Comparison of ENCODE assay signal across 1 cellular context in genomic region chr17:75843577-75844529, GRCh38.
TF ChIP-seq lines count a peak whose summit lies in the region.

UNC13D (minus strand) TSS chr17:75844404; CDS start chr17:75844337, 67 bp downstream.

TF ChIP-seq in H1, 55 proteins besides CTCF, POLR2A, EP300 and RAD21 (continued from another document):
- no peak for TF ChIP-seq JUN (IDR thresholded peaks at IDR 0.05; ENCODE audit: low read depth, low read length)
- TF ChIP-seq KDM5A (IDR thresholded peaks at IDR 0.05; ENCODE audit: low read length): no peak
- TF ChIP-seq YY1 (IDR thresholded peaks at IDR 0.05; ENCODE audit: low read depth, low read length): no peak
- TF ChIP-seq SIX5 (IDR thresholded peaks at IDR 0.05; ENCODE audit: low read depth, low read length): no peak
- TF ChIP-seq, protein P1, sequence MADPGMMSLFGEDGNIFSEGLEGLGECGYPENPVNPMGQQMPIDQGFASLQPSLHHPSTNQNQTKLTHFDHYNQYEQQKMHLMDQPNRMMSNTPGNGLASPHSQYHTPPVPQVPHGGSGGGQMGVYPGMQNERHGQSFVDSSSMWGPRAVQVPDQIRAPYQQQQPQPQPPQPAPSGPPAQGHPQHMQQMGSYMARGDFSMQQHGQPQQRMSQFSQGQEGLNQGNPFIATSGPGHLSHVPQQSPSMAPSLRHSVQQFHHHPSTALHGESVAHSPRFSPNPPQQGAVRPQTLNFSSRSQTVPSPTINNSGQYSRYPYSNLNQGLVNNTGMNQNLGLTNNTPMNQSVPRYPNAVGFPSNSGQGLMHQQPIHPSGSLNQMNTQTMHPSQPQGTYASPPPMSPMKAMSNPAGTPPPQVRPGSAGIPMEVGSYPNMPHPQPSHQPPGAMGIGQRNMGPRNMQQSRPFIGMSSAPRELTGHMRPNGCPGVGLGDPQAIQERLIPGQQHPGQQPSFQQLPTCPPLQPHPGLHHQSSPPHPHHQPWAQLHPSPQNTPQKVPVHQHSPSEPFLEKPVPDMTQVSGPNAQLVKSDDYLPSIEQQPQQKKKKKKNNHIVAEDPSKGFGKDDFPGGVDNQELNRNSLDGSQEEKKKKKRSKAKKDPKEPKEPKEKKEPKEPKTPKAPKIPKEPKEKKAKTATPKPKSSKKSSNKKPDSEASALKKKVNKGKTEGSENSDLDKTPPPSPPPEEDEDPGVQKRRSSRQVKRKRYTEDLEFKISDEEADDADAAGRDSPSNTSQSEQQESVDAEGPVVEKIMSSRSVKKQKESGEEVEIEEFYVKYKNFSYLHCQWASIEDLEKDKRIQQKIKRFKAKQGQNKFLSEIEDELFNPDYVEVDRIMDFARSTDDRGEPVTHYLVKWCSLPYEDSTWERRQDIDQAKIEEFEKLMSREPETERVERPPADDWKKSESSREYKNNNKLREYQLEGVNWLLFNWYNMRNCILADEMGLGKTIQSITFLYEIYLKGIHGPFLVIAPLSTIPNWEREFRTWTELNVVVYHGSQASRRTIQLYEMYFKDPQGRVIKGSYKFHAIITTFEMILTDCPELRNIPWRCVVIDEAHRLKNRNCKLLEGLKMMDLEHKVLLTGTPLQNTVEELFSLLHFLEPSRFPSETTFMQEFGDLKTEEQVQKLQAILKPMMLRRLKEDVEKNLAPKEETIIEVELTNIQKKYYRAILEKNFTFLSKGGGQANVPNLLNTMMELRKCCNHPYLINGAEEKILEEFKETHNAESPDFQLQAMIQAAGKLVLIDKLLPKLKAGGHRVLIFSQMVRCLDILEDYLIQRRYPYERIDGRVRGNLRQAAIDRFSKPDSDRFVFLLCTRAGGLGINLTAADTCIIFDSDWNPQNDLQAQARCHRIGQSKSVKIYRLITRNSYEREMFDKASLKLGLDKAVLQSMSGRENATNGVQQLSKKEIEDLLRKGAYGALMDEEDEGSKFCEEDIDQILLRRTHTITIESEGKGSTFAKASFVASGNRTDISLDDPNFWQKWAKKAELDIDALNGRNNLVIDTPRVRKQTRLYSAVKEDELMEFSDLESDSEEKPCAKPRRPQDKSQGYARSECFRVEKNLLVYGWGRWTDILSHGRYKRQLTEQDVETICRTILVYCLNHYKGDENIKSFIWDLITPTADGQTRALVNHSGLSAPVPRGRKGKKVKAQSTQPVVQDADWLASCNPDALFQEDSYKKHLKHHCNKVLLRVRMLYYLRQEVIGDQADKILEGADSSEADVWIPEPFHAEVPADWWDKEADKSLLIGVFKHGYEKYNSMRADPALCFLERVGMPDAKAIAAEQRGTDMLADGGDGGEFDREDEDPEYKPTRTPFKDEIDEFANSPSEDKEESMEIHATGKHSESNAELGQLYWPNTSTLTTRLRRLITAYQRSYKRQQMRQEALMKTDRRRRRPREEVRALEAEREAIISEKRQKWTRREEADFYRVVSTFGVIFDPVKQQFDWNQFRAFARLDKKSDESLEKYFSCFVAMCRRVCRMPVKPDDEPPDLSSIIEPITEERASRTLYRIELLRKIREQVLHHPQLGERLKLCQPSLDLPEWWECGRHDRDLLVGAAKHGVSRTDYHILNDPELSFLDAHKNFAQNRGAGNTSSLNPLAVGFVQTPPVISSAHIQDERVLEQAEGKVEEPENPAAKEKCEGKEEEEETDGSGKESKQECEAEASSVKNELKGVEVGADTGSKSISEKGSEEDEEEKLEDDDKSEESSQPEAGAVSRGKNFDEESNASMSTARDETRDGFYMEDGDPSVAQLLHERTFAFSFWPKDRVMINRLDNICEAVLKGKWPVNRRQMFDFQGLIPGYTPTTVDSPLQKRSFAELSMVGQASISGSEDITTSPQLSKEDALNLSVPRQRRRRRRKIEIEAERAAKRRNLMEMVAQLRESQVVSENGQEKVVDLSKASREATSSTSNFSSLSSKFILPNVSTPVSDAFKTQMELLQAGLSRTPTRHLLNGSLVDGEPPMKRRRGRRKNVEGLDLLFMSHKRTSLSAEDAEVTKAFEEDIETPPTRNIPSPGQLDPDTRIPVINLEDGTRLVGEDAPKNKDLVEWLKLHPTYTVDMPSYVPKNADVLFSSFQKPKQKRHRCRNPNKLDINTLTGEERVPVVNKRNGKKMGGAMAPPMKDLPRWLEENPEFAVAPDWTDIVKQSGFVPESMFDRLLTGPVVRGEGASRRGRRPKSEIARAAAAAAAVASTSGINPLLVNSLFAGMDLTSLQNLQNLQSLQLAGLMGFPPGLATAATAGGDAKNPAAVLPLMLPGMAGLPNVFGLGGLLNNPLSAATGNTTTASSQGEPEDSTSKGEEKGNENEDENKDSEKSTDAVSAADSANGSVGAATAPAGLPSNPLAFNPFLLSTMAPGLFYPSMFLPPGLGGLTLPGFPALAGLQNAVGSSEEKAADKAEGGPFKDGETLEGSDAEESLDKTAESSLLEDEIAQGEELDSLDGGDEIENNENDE (IDR thresholded peaks at IDR 0.05; ENCODE audit: insufficient replicate concordance, low read length): no peak
- TF ChIP-seq USF2 (IDR thresholded peaks at IDR 0.05; ENCODE audit: low read length): no peak
- TF ChIP-seq RXRA (IDR thresholded peaks at IDR 0.05; ENCODE audit: insufficient read depth, low read depth, low read length): no peak
- no peak for TF ChIP-seq ATF3 (IDR thresholded peaks at IDR 0.05; ENCODE audit: insufficient read depth, low read depth, low read length)
- no peak for TF ChIP-seq CEBPB (IDR thresholded peaks at IDR 0.05; ENCODE audit: low read depth, low read length)
- no peak for TF ChIP-seq ZNF274 (IDR thresholded peaks at IDR 0.05; ENCODE audit: borderline replicate concordance, extremely low read depth, low read length)
- no peak for TF ChIP-seq POLR2AphosphoS5 (IDR thresholded peaks at IDR 0.05; ENCODE audit: low read depth, low read length)
- no peak for TF ChIP-seq RFX5 (IDR thresholded peaks at IDR 0.05; ENCODE audit: borderline replicate concordance, low read depth, low read length)
- TF ChIP-seq CREB1 (IDR thresholded peaks at IDR 0.05): no peak
- no peak for TF ChIP-seq NANOG (IDR thresholded peaks at IDR 0.05; ENCODE audit: insufficient read depth, low read depth, low read length, poor library complexity, severe bottlenecking)
- no peak for TF ChIP-seq TAF7 (optimal IDR thresholded peaks at IDR 0.05; ENCODE audit: borderline replicate concordance, low read depth, low read length)
